In the genomic region with DNA sequence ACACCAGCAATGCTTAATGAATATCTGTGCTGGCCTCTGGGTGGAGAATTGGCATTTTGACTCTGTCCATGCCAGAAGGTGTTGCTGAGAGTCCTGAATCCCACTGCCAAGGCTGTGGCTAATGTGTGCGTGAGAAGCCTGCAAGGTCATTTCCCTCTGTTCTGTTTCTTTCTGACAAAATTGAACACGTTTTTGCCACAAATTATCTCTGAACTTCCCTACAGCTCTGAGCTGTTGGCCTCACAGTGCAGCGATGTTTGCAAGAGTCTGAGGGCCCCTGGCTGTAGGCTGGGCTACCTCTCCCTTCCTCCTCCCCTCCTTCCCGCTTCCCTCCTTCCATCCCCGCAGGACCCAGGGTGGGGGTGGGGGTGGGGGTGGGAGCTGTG, we compare ENCODE assay signal across 9 cellular contexts.
A peak's percentile ranks its signal among the peaks of the same experiment; 100 is the strongest.
DNase-seq lines count a peak whose midpoint lies in the region; ATAC-seq and TF ChIP-seq lines count a peak whose summit lies in the region.
"Had no signal": no experiment of that assay in that cellular context is flagged by ENCODE, and none has a peak within 500 bp of the region (broad histone marks: within the 10 kb centered on the region; RNA-seq: fewer than 3 reads in every experiment).

No MANE protein-coding gene starts in this region.

- in situ Hi-C loops in brain microvascular endothelial cell (cut with HindIII; ENCODE audit: low pct_ligation_motif_present, low sequenced_read_pairs) = no loop called here

- peaks cover 30% of the 10 kb centered on the region; the same call in 1 of the 2 replicates for H3K9me3 ChIP-seq in Loucy (ENCODE audit: insufficient read depth, low read depth, low read length)
- peaks cover 7 to 17% of the 10 kb centered on the region in 2 donors for H3K9me3 ChIP-seq in right atrium auricular region

- TF ChIP-seq CTCF in AG10803 (conservative IDR thresholded peaks at IDR 0.05; ENCODE audit: low read length) = peak; percentile 10; the same call in 1 of the 2 replicates
- TF ChIP-seq CTCF in Loucy (conservative IDR thresholded peaks at IDR 0.05; ENCODE audit: low read length) = no peak
- no peak for TF ChIP-seq CTCF in right atrium auricular region (IDR thresholded peaks at IDR 0.05)
- no peak for TF ChIP-seq CTCF in brain microvascular endothelial cell (IDR thresholded peaks at IDR 0.05; ENCODE audit: low read depth, low read length, missing control alignments)

- no peaks in the 10 kb centered on the region for H3K9me2 ChIP-seq in Loucy (replicated peaks; ENCODE audit: low read depth, low read length)

- no peak overlapping the region for H2AFZ ChIP-seq in Loucy (ENCODE audit: low read length)

- H3K4me1 ChIP-seq in Loucy (ENCODE audit: insufficient read depth, low read length, poor library complexity, severe bottlenecking) (peaks cover 61% of the 10 kb centered on the region), right atrium auricular region (peaks cover 0 to 21% of the 10 kb centered on the region in 2 donors)

- peak overlapping the region; percentile 78 for H3K9ac ChIP-seq in Loucy (ENCODE audit: low read depth, low read length, poor library complexity, severe bottlenecking)

- peak overlapping the region; percentile 59 for H3K4me2 ChIP-seq in Loucy (ENCODE audit: low read depth, low read length, poor library complexity, severe bottlenecking)

- peaks cover 23% of the 10 kb centered on the region; the same call in 1 of the 2 replicates for H3K79me2 ChIP-seq in Loucy (ENCODE audit: insufficient read depth, low read length)

- H3F3A ChIP-seq in Loucy (ENCODE audit: low read depth) = peaks cover 25% of the 10 kb centered on the region

- ATAC-seq in GM21390 (IDR thresholded peaks at IDR 0.05; ENCODE audit: unreplicated experiment) = peak; percentile 29

- peak; percentile 73 for DNase-seq in AG10803 (ENCODE audit: low read depth)
- no peak for DNase-seq in right atrium auricular region (ENCODE audit: low spot score)
- no peak for DNase-seq in NCI-H69 (lab: John Stamatoyannopoulos, UW)
- no peak for DNase-seq in OCI-M1 (lab: John Stamatoyannopoulos, UW)
- no peak for DNase-seq in brain microvascular endothelial cell
- no peak for DNase-seq in NCI-H2196 treated with DMSO at 0.1 percent for 48 hours (lab: John Stamatoyannopoulos, UW; ENCODE audit: unreplicated experiment)
- DNase-seq: NCI-H187 had no signal

- H3K36me3 ChIP-seq in Loucy (ENCODE audit: insufficient read depth, low read length) = peaks cover 10% of the 10 kb centered on the region
- H3K36me3 ChIP-seq in right atrium auricular region = no peaks in the 10 kb centered on the region
- no peaks in the 10 kb centered on the region for H3K36me3 ChIP-seq in brain microvascular endothelial cell (replicated peaks)

- H3K27ac ChIP-seq in right atrium auricular region = peak overlapping the region; percentile 28 to 49
- H3K27ac ChIP-seq in brain microvascular endothelial cell = no peak overlapping the region

- no peaks in the 10 kb centered on the region for H3K27me3 ChIP-seq in Loucy (ENCODE audit: insufficient read depth, low read length, poor library complexity, severe bottlenecking)
- H3K27me3 ChIP-seq in right atrium auricular region = no peaks in the 10 kb centered on the region
- H3K27me3 ChIP-seq in brain microvascular endothelial cell (replicated peaks) = no peaks in the 10 kb centered on the region

- no peaks in the 10 kb centered on the region for H4K20me1 ChIP-seq in Loucy (ENCODE audit: insufficient read depth, low read length, poor library complexity, severe bottlenecking)

- H3K4me3 ChIP-seq in AG10803 (ENCODE audit: low read length) = peak overlapping the region; percentile 31
- H3K4me3 ChIP-seq in Loucy (ENCODE audit: low read length, poor library complexity, severe bottlenecking) = peak overlapping the region; percentile 40
- H3K4me3 ChIP-seq in right atrium auricular region = peak overlapping the region in 1 of 2 donors; percentile 31
- H3K4me3 ChIP-seq in brain microvascular endothelial cell (ENCODE audit: low read depth, low read length) = no peak overlapping the region
